ENCODE assay signal across 20 cellular contexts in the genomic region with DNA sequence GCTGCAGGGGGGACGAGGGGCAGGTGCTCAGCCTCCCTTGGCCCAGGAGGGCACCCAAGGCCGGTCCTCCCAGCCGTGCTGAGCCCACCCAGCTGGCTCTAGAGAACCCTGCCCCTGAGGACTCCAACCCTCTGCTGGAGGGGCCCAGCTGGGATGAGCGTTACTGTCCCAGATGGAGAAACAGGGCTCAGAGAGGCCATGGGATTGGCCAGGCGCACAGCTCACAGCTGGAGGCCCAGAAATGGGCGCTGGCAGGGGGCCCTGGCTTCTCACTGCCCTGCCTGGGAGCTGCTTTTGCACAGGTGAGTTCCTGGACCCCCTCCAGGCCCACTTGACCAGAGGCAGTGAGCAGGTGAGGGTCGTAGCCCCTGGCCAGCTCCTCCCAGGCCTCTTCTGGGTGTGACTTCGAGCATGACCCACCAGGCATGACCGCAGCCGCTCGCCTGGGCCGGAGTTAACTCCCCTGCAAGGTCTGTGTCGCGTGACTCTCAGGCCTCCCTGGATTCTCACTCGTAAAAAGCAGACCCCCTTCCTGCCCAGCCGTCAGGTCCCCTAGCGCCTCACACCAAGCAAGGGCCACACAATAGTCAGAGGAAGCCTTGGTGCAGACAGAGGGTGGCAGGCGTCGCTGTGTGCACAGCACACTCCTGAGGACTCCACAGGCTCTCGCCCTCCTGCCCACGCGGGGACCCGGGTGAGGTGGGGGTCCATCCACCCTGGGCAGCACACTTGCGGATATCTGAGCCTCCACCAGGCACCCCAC. TPM values are rescaled to one million over a fixed set of nuclear protein-coding genes. Genes with fewer than 3 reads are reported as not detected.
A peak's percentile ranks its signal among the peaks of the same experiment; 100 is the strongest.
DNase-seq lines count a peak whose midpoint lies in the region; ATAC-seq and TF ChIP-seq lines count a peak whose summit lies in the region.
"Had no signal": no experiment of that assay in that cellular context is flagged by ENCODE, and none has a peak within 500 bp of the region (broad histone marks: within the 10 kb centered on the region; RNA-seq: fewer than 3 reads in every experiment).

No MANE protein-coding gene starts in this region.

- no peaks in the 10 kb centered on the region for H3K36me3 Mint-ChIP-seq in activated T-cell treated with anti-CD3 and anti-CD28 coated beads, Interleukin-2, amount 50 U/mL, for 72 hours (ENCODE audit: insufficient read depth in 2 of 2)
- no peaks in the 10 kb centered on the region for H3K36me3 Mint-ChIP-seq in activated CD4-positive, alpha-beta T cell treated with anti-CD3 and anti-CD28 coated beads, Interleukin-2, amount 10 ng/mL, durations not matched to agents 7 days and 5 days (ENCODE audit: low read depth)
- H3K36me3 Mint-ChIP-seq in activated T-helper 17 cell treated with anti-CD3 and anti-CD28 coated beads, Interleukin-2, amount 50 U/mL, for 72 hours (ENCODE audit: low read depth): no peaks in the 10 kb centered on the region
- H3K36me3 Mint-ChIP-seq: CD8-positive, alpha-beta T cell had no signal

- H3K4me1 ChIP-seq in osteoblast (ENCODE audit: insufficient read depth, low read length) (peaks cover 2% of the 10 kb centered on the region), aorta (ENCODE audit: control insufficient read depth in 1 of 2, insufficient read depth in 2 of 2, low read length in 2 of 2) (no peaks in the 10 kb centered on the region)

- H3K27ac ChIP-seq in osteoblast (ENCODE audit: low read depth, low read length) (no peak overlapping the region), aorta (ENCODE audit: low read depth in 1 of 2, low read length in 2 of 2) (no peak overlapping the region)
- H3K27ac ChIP-seq: GM23248, HL-60, Peyer's patch had no signal

- peaks cover 4% of the 10 kb centered on the region for H3K27me3 Mint-ChIP-seq in activated T-cell treated with anti-CD3 and anti-CD28 coated beads, Interleukin-2, amount 50 U/mL, for 72 hours (ENCODE audit: low read depth)
- no peaks in the 10 kb centered on the region for H3K27me3 Mint-ChIP-seq in activated CD4-positive, alpha-beta T cell treated with anti-CD3 and anti-CD28 coated beads, Interleukin-2, amount 10 ng/mL, durations not matched to agents 7 days and 5 days
- peaks cover 7% of the 10 kb centered on the region for H3K27me3 Mint-ChIP-seq in activated T-helper 17 cell treated with anti-CD3 and anti-CD28 coated beads, Interleukin-2, amount 50 U/mL, for 72 hours

- no peak overlapping the region for H3K4me3 Mint-ChIP-seq in activated T-cell treated with anti-CD3 and anti-CD28 coated beads, Interleukin-2, amount 50 U/mL, for 72 hours
- no peak overlapping the region for H3K4me3 Mint-ChIP-seq in activated CD4-positive, alpha-beta T cell treated with anti-CD3 and anti-CD28 coated beads, Interleukin-2, amount 10 ng/mL, durations not matched to agents 7 days and 5 days
- no peak overlapping the region for H3K4me3 Mint-ChIP-seq in activated T-helper 17 cell treated with anti-CD3 and anti-CD28 coated beads, Interleukin-2, amount 50 U/mL, for 72 hours
- H3K4me3 Mint-ChIP-seq: CD8-positive, alpha-beta T cell had no signal

- POLR2A ChIA-PET in activated CD4-positive, alpha-beta T cell treated with anti-CD3 and anti-CD28 coated beads, Interleukin-2, amount 10 ng/mL, durations not matched to agents 7 days and 5 days (lab: Charles Lee): no interaction called here

- H2AFZ ChIP-seq in osteoblast (ENCODE audit: low read length): no peak overlapping the region
- H2AFZ ChIP-seq: GM23248 had no signal

- no peaks in the 10 kb centered on the region for H4K20me1 ChIP-seq in osteoblast (ENCODE audit: insufficient read depth, low read length)

- H3K79me2 ChIP-seq in osteoblast (ENCODE audit: insufficient read depth, low read length): no peaks in the 10 kb centered on the region

- intact Hi-C loops in aorta (cut with DNase I): loop anchor here (5.0 to 10.0 kb wide), 2 partner anchors 55 to 267 kb away; no protein-coding TSS in a partner anchor

- H3K4me3 ChIP-seq in H7 (ENCODE audit: insufficient read depth, low read depth, low read length) (no peak overlapping the region), osteoblast (ENCODE audit: insufficient read depth, low read length) (no peak overlapping the region), aorta (ENCODE audit: low read length in 2 of 2) (no peak overlapping the region)
- H3K4me3 ChIP-seq: GM23248, Peyer's patch had no signal

- peaks cover 25% of the 10 kb centered on the region for H3K4me1 Mint-ChIP-seq in activated T-cell treated with anti-CD3 and anti-CD28 coated beads, Interleukin-2, amount 50 U/mL, for 72 hours (ENCODE audit: low read depth)
- H3K4me1 Mint-ChIP-seq in activated CD4-positive, alpha-beta T cell treated with anti-CD3 and anti-CD28 coated beads, Interleukin-2, amount 10 ng/mL, durations not matched to agents 7 days and 5 days: peaks cover 12% of the 10 kb centered on the region
- H3K4me1 Mint-ChIP-seq in activated T-helper 17 cell treated with anti-CD3 and anti-CD28 coated beads, Interleukin-2, amount 50 U/mL, for 72 hours: peaks cover 6% of the 10 kb centered on the region

- ATAC-seq in activated T-cell treated with anti-CD3 and anti-CD28 coated beads, Interleukin-2, amount 50 U/mL, for 72 hours (replicated peaks in 1 of 2): no peak
- no peak for ATAC-seq in aorta (ENCODE audit: low FRiP score)
- no peak for ATAC-seq in activated T-helper 17 cell treated with anti-CD3 and anti-CD28 coated beads, Interleukin-2, amount 50 U/mL, for 72 hours (replicated peaks)
- ATAC-seq: CD8-positive, alpha-beta T cell had no signal

- H3K27ac Mint-ChIP-seq in activated T-cell treated with anti-CD3 and anti-CD28 coated beads, Interleukin-2, amount 50 U/mL, for 72 hours: no peak overlapping the region
- no peak overlapping the region for H3K27ac Mint-ChIP-seq in activated CD4-positive, alpha-beta T cell treated with anti-CD3 and anti-CD28 coated beads, Interleukin-2, amount 10 ng/mL, durations not matched to agents 7 days and 5 days
- H3K27ac Mint-ChIP-seq in activated T-helper 17 cell treated with anti-CD3 and anti-CD28 coated beads, Interleukin-2, amount 50 U/mL, for 72 hours: no peak overlapping the region
- H3K27ac Mint-ChIP-seq: CD8-positive, alpha-beta T cell had no signal

- H3K36me3 ChIP-seq in H7 (replicated peaks; ENCODE audit: control insufficient read depth, insufficient read depth, low read length) (no peaks in the 10 kb centered on the region), osteoblast (ENCODE audit: insufficient read depth, low read length) (no peaks in the 10 kb centered on the region), aorta (ENCODE audit: control insufficient read depth in 1 of 2, insufficient read depth in 2 of 2, low read length in 1 of 2) (no peaks in the 10 kb centered on the region)
- H3K36me3 ChIP-seq: Peyer's patch had no signal

- H3K4me2 ChIP-seq in osteoblast (ENCODE audit: insufficient read depth, low read length): no peak overlapping the region

- CTCF ChIA-PET in activated CD4-positive, alpha-beta T cell treated with anti-CD3 and anti-CD28 coated beads, Interleukin-2, amount 10 ng/mL, durations not matched to agents 7 days and 5 days (lab: Charles Lee): interaction anchor here (1.4 to 2.1 kb wide), 2 partner anchors 102 to 105 kb away, joined by 5 to 7 read pairs; no protein-coding TSS in a partner anchor

- 83 to 85% methylated on average over 24 of the region's 24 CpGs for WGBS in aorta, 2 donors

- H3K9me3 Mint-ChIP-seq in activated T-cell treated with anti-CD3 and anti-CD28 coated beads, Interleukin-2, amount 50 U/mL, for 72 hours: no peaks in the 10 kb centered on the region
- no peaks in the 10 kb centered on the region for H3K9me3 Mint-ChIP-seq in activated CD4-positive, alpha-beta T cell treated with anti-CD3 and anti-CD28 coated beads, Interleukin-2, amount 10 ng/mL, durations not matched to agents 7 days and 5 days
- no peaks in the 10 kb centered on the region for H3K9me3 Mint-ChIP-seq in activated T-helper 17 cell treated with anti-CD3 and anti-CD28 coated beads, Interleukin-2, amount 50 U/mL, for 72 hours
- H3K9me3 Mint-ChIP-seq: CD8-positive, alpha-beta T cell had no signal

- DNase-seq in activated T-cell treated with anti-CD3 and anti-CD28 coated beads, Interleukin-2, amount 50 U/mL, for 1 hour: peak; percentile 16
- no peak for DNase-seq in activated T-cell treated with anti-CD3 and anti-CD28 coated beads, Interleukin-2, amount 50 U/mL, for 72 hours
- DNase-seq in H7 (peak; percentile 56), osteoblast (ENCODE audit: insufficient read length, low spot score, missing footprints) (peak; percentile 81), aorta (peak; percentile 41 to 73)
- DNase-seq in activated CD4-positive, alpha-beta T cell treated with anti-CD3 and anti-CD28 coated beads, Interleukin-2, amount 10 ng/mL, durations not matched to agents 7 days and 5 days: no peak
- DNase-seq: CD8-positive, alpha-beta T cell; GM23248; HCEC 1CT; IMR-90; NCI-H1417 treated with DMSO at 0.1 percent for 48 hours; NCI-H1930; NCI-H2171; NCI-H526 treated with DMSO at 0.1 percent for 48 hours; Peyer's patch had no signal

- TF ChIP-seq CTCF in osteoblast (IDR thresholded peaks at IDR 0.05; ENCODE audit: extremely low read depth, low read depth, low read length): no peak

- H3K27me3 ChIP-seq in H7 (ENCODE audit: control insufficient read depth, insufficient read depth, low read length) (no peaks in the 10 kb centered on the region; the same call in 1 of the 2 replicates), osteoblast (ENCODE audit: insufficient read depth, low read length) (no peaks in the 10 kb centered on the region), aorta (ENCODE audit: control insufficient read depth in 1 of 2, insufficient read depth in 2 of 2, low read length in 1 of 2) (no peaks in the 10 kb centered on the region)
- H3K27me3 ChIP-seq: Peyer's patch had no signal

- no peaks in the 10 kb centered on the region for H3K9me3 ChIP-seq in osteoblast (ENCODE audit: low read depth, low read length)
- H3K9me3 ChIP-seq in aorta (ENCODE audit: control insufficient read depth, low read length): no peaks in the 10 kb centered on the region
- H3K9me3 ChIP-seq: Peyer's patch had no signal

RNA-seq across cellular contexts. Expression of a gene that starts 19.7 kb away (rescaled TPM):
- total RNA-seq in activated T-cell treated with anti-CD3 and anti-CD28 coated beads, Interleukin-2, amount 50 U/mL, for 72 hours: 1 to 10 TPM in 1 of 2 donors, under 1 TPM in 1; 0.36 to 1.1 TPM
- 0.04 TPM in 1 of 2 replicates, not detected in the other for total RNA-seq in H7 (2014; rRNA removed; shearing (Covaris generic))
- total RNA-seq in osteoblast (not detected in 2 replicates), aorta (not detected)
- under 1 TPM in 1 of 2 donors, not detected in 1; 0.05 TPM for polyA plus RNA-seq in aorta
- not detected for total RNA-seq in activated CD4-positive, alpha-beta T cell treated with anti-CD3 and anti-CD28 coated beads, Interleukin-2, amount 10 ng/mL, durations not matched to agents 7 days and 5 days
- total RNA-seq in activated T-helper 17 cell treated with anti-CD3 and anti-CD28 coated beads, Interleukin-2, amount 50 U/mL, for 72 hours: under 1 TPM; 0.09 to 0.42 TPM
- total RNA-seq: A172; CD8-positive, alpha-beta T cell; GM23248; IMR-90; MCF 10A had no signal
- polyA plus RNA-seq: BJ, GM23248, IMR-90 had no signal

RNA-seq across cellular contexts. Expression of a gene that starts 25.8 kb away (rescaled TPM):
- total RNA-seq in activated T-cell treated with anti-CD3 and anti-CD28 coated beads, Interleukin-2, amount 50 U/mL, for 72 hours: not detected
- not detected in 2 replicates for total RNA-seq in H7 (2014; rRNA removed; shearing (Covaris generic))
- total RNA-seq in osteoblast: not detected in 2 replicates
- not detected for total RNA-seq in aorta
- polyA plus RNA-seq in aorta: not detected
- not detected for total RNA-seq in activated CD4-positive, alpha-beta T cell treated with anti-CD3 and anti-CD28 coated beads, Interleukin-2, amount 10 ng/mL, durations not matched to agents 7 days and 5 days
- not detected for total RNA-seq in activated T-helper 17 cell treated with anti-CD3 and anti-CD28 coated beads, Interleukin-2, amount 50 U/mL, for 72 hours
- total RNA-seq: A172; CD8-positive, alpha-beta T cell; GM23248; IMR-90; MCF 10A; Peyer's patch had no signal
- polyA plus RNA-seq: BJ, GM23248, IMR-90 had no signal

RNA-seq across cellular contexts. Expression of a gene that starts 52.9 kb away (rescaled TPM):
- total RNA-seq in activated T-cell treated with anti-CD3 and anti-CD28 coated beads, Interleukin-2, amount 50 U/mL, for 72 hours: under 1 TPM in 1 of 2 donors, not detected in 1; 0.17 TPM
- 0.14 TPM in 1 of 2 replicates, not detected in the other for total RNA-seq in H7 (2014; rRNA removed; shearing (Covaris generic))
- total RNA-seq in osteoblast: under 0.01 and 0.88 TPM in 2 replicates
- under 1 TPM; 0.16 to 0.39 TPM for total RNA-seq in aorta
- polyA plus RNA-seq in aorta: 1 to 10 TPM in 1 of 2 donors, not detected in 1; 2.1 TPM
- total RNA-seq in activated CD4-positive, alpha-beta T cell treated with anti-CD3 and anti-CD28 coated beads, Interleukin-2, amount 10 ng/mL, durations not matched to agents 7 days and 5 days: under 1 TPM; 0.25 to 0.83 TPM
- total RNA-seq in activated T-helper 17 cell treated with anti-CD3 and anti-CD28 coated beads, Interleukin-2, amount 50 U/mL, for 72 hours: under 1 TPM in 1 of 2 donors, not detected in 1; 0.13 TPM
- total RNA-seq: GM23248, IMR-90, MCF 10A, Peyer's patch had no signal
- polyA plus RNA-seq: GM23248 had no signal

RNA-seq across cellular contexts. Expression of a gene that starts 57.5 kb away (rescaled TPM):
- under 1 TPM; 0.25 to 0.36 TPM for total RNA-seq in activated T-cell treated with anti-CD3 and anti-CD28 coated beads, Interleukin-2, amount 50 U/mL, for 72 hours
- total RNA-seq in H7 (2014; rRNA removed; shearing (Covaris generic)): not detected in 2 replicates
- total RNA-seq in osteoblast (0.36 and 0.59 TPM in 2 replicates), aorta (1 to 10 TPM in 1 of 2 donors, under 1 TPM in 1; 0.10 to 3.2 TPM)
- 1 to 10 TPM; 1.5 to 4.2 TPM for polyA plus RNA-seq in aorta
- not detected for total RNA-seq in activated CD4-positive, alpha-beta T cell treated with anti-CD3 and anti-CD28 coated beads, Interleukin-2, amount 10 ng/mL, durations not matched to agents 7 days and 5 days
- total RNA-seq in activated T-helper 17 cell treated with anti-CD3 and anti-CD28 coated beads, Interleukin-2, amount 50 U/mL, for 72 hours: not detected
- total RNA-seq: CD8-positive, alpha-beta T cell; GM23248; MCF 10A had no signal
- polyA plus RNA-seq: GM23248 had no signal

Comparison
In these comparisons a context has a peak if more than half of its experiments do, and no peak if none do; other contexts are left out.
1. DNase-seq: peak in activated T-cell treated with anti-CD3 and anti-CD28 coated beads, Interleukin-2, amount 50 U/mL, for 1 hour (single experiment), H7 (single experiment), osteoblast (single experiment) and aorta (2 of 2); none in activated T-cell treated with anti-CD3 and anti-CD28 coated beads, Interleukin-2, amount 50 U/mL, for 72 hours (0 of 2) and activated CD4-positive, alpha-beta T cell treated with anti-CD3 and anti-CD28 coated beads, Interleukin-2, amount 10 ng/mL, durations not matched to agents 7 days and 5 days (single experiment).